In genomic region chr3:43998841-43999805, GRCh38 we compare ENCODE assay signal across 8 cellular contexts.
A peak's percentile ranks its signal among the peaks of the same experiment; 100 is the strongest.
DNase-seq lines count a peak whose midpoint lies in the region; ATAC-seq and TF ChIP-seq lines count a peak whose summit lies in the region.

No MANE protein-coding gene starts in this region.

- TF ChIP-seq CTCF in H9 (conservative IDR thresholded peaks at IDR 0.05) (no peak), coronary artery (IDR thresholded peaks at IDR 0.05) (no peak), suprapubic skin (IDR thresholded peaks at IDR 0.05) (no peak)

- H3K9me3 ChIP-seq in H9 (ENCODE audit: control insufficient read depth, low read depth, low read length) (no peaks in the 10 kb centered on the region), suprapubic skin (no peaks in the 10 kb centered on the region)

- H3K18ac ChIP-seq in H9 (ENCODE audit: insufficient read length, low read depth, low read length), result peak overlapping the region; percentile 39

- H3K4me3 Mint-ChIP-seq in H9, result peak overlapping the region; percentile 69 to 95

- H3K27me3 ChIP-seq in H9 (ENCODE audit: insufficient read depth, low read length) (peaks cover 39% of the 10 kb centered on the region; the same call in 1 of the 2 replicates), suprapubic skin (peaks cover 94% of the 10 kb centered on the region)

- H3K9ac ChIP-seq in H9 (ENCODE audit: extremely low read depth, insufficient read length, low read length), result peak overlapping the region; percentile 35

- H2AK5ac ChIP-seq in H9 (ENCODE audit: insufficient read length, low read length), result no peak overlapping the region

- peaks cover 34 to 46% of the 10 kb centered on the region in 2 experiments for H3K4me1 Mint-ChIP-seq in H9

- no peak overlapping the region for H3K27ac Mint-ChIP-seq in H9

- peaks cover 51% of the 10 kb centered on the region for H3K23me2 ChIP-seq in H9 (ENCODE audit: insufficient read length, low read depth, low read length, poor library complexity, severe bottlenecking)

- H3K4ac ChIP-seq in H9 (ENCODE audit: low read depth, low read length), result no peak overlapping the region

- no peak overlapping the region for H4K8ac ChIP-seq in H9 (replicated peaks; ENCODE audit: insufficient read length, low read depth, low read length)

- H2BK20ac ChIP-seq in H9 (ENCODE audit: low read depth, low read length, poor library complexity, severe bottlenecking), result no peak overlapping the region

- H3K27me3 Mint-ChIP-seq in H9 (ENCODE audit: low read depth), result peaks cover 85% of the 10 kb centered on the region

- H2BK15ac ChIP-seq in H9 (ENCODE audit: low read depth, low read length), result no peak overlapping the region

- peak; percentile 67 for ATAC-seq in left colon
- ATAC-seq in HG03520 (IDR thresholded peaks at IDR 0.05; ENCODE audit: unreplicated experiment), result no peak
- ATAC-seq in HG02970 (IDR thresholded peaks at IDR 0.05; ENCODE audit: low FRiP score, unreplicated experiment), result no peak

- H3K27ac ChIP-seq in H9 (ENCODE audit: insufficient read length, low read depth, low read length) (no peak overlapping the region), coronary artery (no peak overlapping the region), suprapubic skin (no peak overlapping the region)

- peak overlapping the region; percentile 58 for H3K14ac ChIP-seq in H9 (ENCODE audit: insufficient read depth, low read length)

- H2BK120ac ChIP-seq in H9 (ENCODE audit: low read depth, low read length, poor library complexity, severe bottlenecking), result no peak overlapping the region

- intact Hi-C loops in left colon (cut with DNase I, micrococcal nuclease), result no loop called here

- no peak overlapping the region for H3K23ac ChIP-seq in H9 (ENCODE audit: insufficient read length, low read depth, low read length)

- peak overlapping the region; percentile 74 for H3K4me3 ChIP-seq in coronary artery
- peak overlapping the region; percentile 61 for H3K4me3 ChIP-seq in suprapubic skin

- no peaks in the 10 kb centered on the region for H3K79me1 ChIP-seq in H9 (ENCODE audit: insufficient read depth, low read depth, low read length, poor library complexity, severe bottlenecking)

- H2BK12ac ChIP-seq in H9 (ENCODE audit: insufficient read length, low read depth, low read length), result no peak overlapping the region

- H3K36me3 ChIP-seq in suprapubic skin, result no peaks in the 10 kb centered on the region

- H4K91ac ChIP-seq in H9 (ENCODE audit: insufficient read length, low read depth, low read length), result no peak overlapping the region

- H4K20me1 ChIP-seq in H9 (ENCODE audit: control insufficient read depth, insufficient read depth, insufficient read length), result no peaks in the 10 kb centered on the region

- peaks cover 0 to 10% (median 4%) of the 10 kb centered on the region in 3 experiments; a peak in 5 of 7 replicates for H3K36me3 Mint-ChIP-seq in H9 (ENCODE audit: insufficient read depth in 1 of 3, low read depth in 3 of 3)

- H3K4me2 ChIP-seq in H9 (ENCODE audit: insufficient read depth, insufficient read length, low read length), result peak overlapping the region; percentile 75

- peak; percentile 88 for DNase-seq in Daoy (ENCODE audit: low read depth)
- DNase-seq in H9, result peak; percentile 82
- peak; percentile 36 for DNase-seq in NCI-H526 treated with DMSO at 0.1 percent for 48 hours (lab: John Stamatoyannopoulos, UW)
- DNase-seq in coronary artery (ENCODE audit: low spot score), result no peak
- peak in 1 of 2 donors; percentile 22 for DNase-seq in left colon
- DNase-seq in suprapubic skin (ENCODE audit: low spot score in 2 of 2), result no peak

- no peak for TF ChIP-seq POLR2A in suprapubic skin (IDR thresholded peaks at IDR 0.05)

- H2AFZ ChIP-seq in H9 (ENCODE audit: low read length), result no peak overlapping the region

- H3T11ph ChIP-seq in H9 (ENCODE audit: low read length), result no peak overlapping the region

- H4K5ac ChIP-seq in H9 (ENCODE audit: insufficient read length, low read depth, low read length), result no peak overlapping the region

- peaks cover 6% of the 10 kb centered on the region; the same call in 1 of the 2 replicates for H3K4me1 ChIP-seq in H9 (ENCODE audit: insufficient read depth, low read length)
- peaks cover 52% of the 10 kb centered on the region for H3K4me1 ChIP-seq in suprapubic skin

- TF ChIP-seq EP300 in suprapubic skin (IDR thresholded peaks at IDR 0.05), result no peak

- H3K9me3 Mint-ChIP-seq in H9, result peaks cover 8 to 13% of the 10 kb centered on the region in 2 experiments; a peak in 4 of 5 replicates

- no CpG with 5 or more reads among the region's 93 CpGs for WGBS in H9 (ENCODE audit: extremely low coverage, insufficient read length, low lambda C conversion rate)
- WGBS in suprapubic skin, result 5% methylated on average over 21 of the region's 93 CpGs

- no peaks in the 10 kb centered on the region for H3K79me2 ChIP-seq in H9 (ENCODE audit: insufficient read depth, low read length)

- H2BK5ac ChIP-seq in H9 (ENCODE audit: insufficient read length, low read length), result no peak overlapping the region

- no peak overlapping the region for H3K56ac ChIP-seq in H9 (ENCODE audit: insufficient read length, low read depth, low read length)

Comparison
In these comparisons a context has a peak if more than half of its experiments do, and no peak if none do; other contexts are left out.
1. DNase-seq: peak in Daoy (single experiment), H9 (single experiment) and NCI-H526 treated with DMSO at 0.1 percent for 48 hours (single experiment); none in coronary artery (single experiment) and suprapubic skin (0 of 2).